ENCODE assay signal across 16 cellular contexts in genomic region chr11:29734287-29734686, GRCh38.
A peak's percentile ranks its signal among the peaks of the same experiment; 100 is the strongest.
DNase-seq lines count a peak whose midpoint lies in the region; ATAC-seq and TF ChIP-seq lines count a peak whose summit lies in the region.
"Had no signal": no experiment of that assay in that cellular context is flagged by ENCODE, and none has a peak within 500 bp of the region (broad histone marks: within the 10 kb centered on the region; RNA-seq: fewer than 3 reads in every experiment).

No MANE protein-coding gene starts in this region.

- H3K36me3 ChIP-seq in RWPE2 (ENCODE audit: low read depth) = no peaks in the 10 kb centered on the region
- no peaks in the 10 kb centered on the region for H3K36me3 ChIP-seq in upper lobe of left lung

- H3K27me3 ChIP-seq in RWPE2 (ENCODE audit: insufficient read depth, poor library complexity, severe bottlenecking) (no peaks in the 10 kb centered on the region), upper lobe of left lung (no peaks in the 10 kb centered on the region)

- peak; percentile 86 for ATAC-seq in RWPE2 (ENCODE audit: low read depth)
- ATAC-seq in omental fat pad (ENCODE audit: low FRiP score) = peak; percentile 78
- no peak for ATAC-seq in upper lobe of left lung (ENCODE audit: low FRiP score in 2 of 2)

- TF ChIP-seq CTCF in RWPE2 (IDR thresholded peaks at IDR 0.05; ENCODE audit: poor library complexity, severe bottlenecking) (no peak), epithelial cell of esophagus (IDR thresholded peaks at IDR 0.05; ENCODE audit: insufficient read depth, low read depth, low read length, missing control alignments) (no peak), omental fat pad (IDR thresholded peaks at IDR 0.05) (no peak), upper lobe of left lung (IDR thresholded peaks at IDR 0.05) (no peak)

- H3K4me1 ChIP-seq in RWPE2 (ENCODE audit: insufficient read depth, poor library complexity, severe bottlenecking) = no peaks in the 10 kb centered on the region
- H3K4me1 ChIP-seq in upper lobe of left lung = no peaks in the 10 kb centered on the region
- H3K4me1 ChIP-seq: Caco-2 had no signal

- no peak for TF ChIP-seq EP300 in upper lobe of left lung (IDR thresholded peaks at IDR 0.05)

- DNase-seq in HS-5 (ENCODE audit: low read depth) = peak; percentile 42
- DNase-seq in RWPE2 (ENCODE audit: low spot score) = no peak
- peak; percentile 68 for DNase-seq in epithelial cell of esophagus (ENCODE audit: low read depth)
- no peak for DNase-seq in omental fat pad (ENCODE audit: low spot score)
- no peak for DNase-seq in NCI-H345 treated with DMSO at 0.1 percent for 48 hours (lab: John Stamatoyannopoulos, UW; ENCODE audit: unreplicated experiment)
- DNase-seq in NCI-H2171 treated with DMSO at 0.1 percent for 48 hours (lab: John Stamatoyannopoulos, UW) = no peak
- DNase-seq in NCI-H146 treated with DMSO at 0.1 percent for 48 hours (lab: John Stamatoyannopoulos, UW; ENCODE audit: unreplicated experiment) = no peak
- no peak for DNase-seq in upper lobe of left lung
- DNase-seq: C1 segment of cervical spinal cord; Caco-2; CD4-positive, CD25-positive, alpha-beta regulatory T cell; CD8-positive, alpha-beta memory T cell; DMS153; DMS79; GDM1; H9 had no signal

- H3K27ac ChIP-seq in RWPE2 (ENCODE audit: poor library complexity, severe bottlenecking) (no peak overlapping the region), upper lobe of left lung (no peak overlapping the region)

- H3K9me3 ChIP-seq in RWPE2 (ENCODE audit: severe bottlenecking) = no peaks in the 10 kb centered on the region
- no peaks in the 10 kb centered on the region for H3K9me3 ChIP-seq in upper lobe of left lung
- H3K9me3 ChIP-seq: Caco-2 had no signal

- 74 to 75% methylated on average over 1 of the region's 1 CpG for WGBS in upper lobe of left lung, 2 donors

- no peak overlapping the region for H3K4me3 ChIP-seq in RWPE2 (ENCODE audit: severe bottlenecking)
- no peak overlapping the region for H3K4me3 ChIP-seq in epithelial cell of esophagus (ENCODE audit: low read length)
- H3K4me3 ChIP-seq in upper lobe of left lung = no peak overlapping the region

- TF ChIP-seq POLR2A in upper lobe of left lung (IDR thresholded peaks at IDR 0.05) = no peak

Comparison
In these comparisons a context has a peak if more than half of its experiments do, and no peak if none do; other contexts are left out.
1. DNase-seq: peak in HS-5 (single experiment) and epithelial cell of esophagus (single experiment); none in RWPE2 (single experiment), omental fat pad (single experiment), NCI-H345 treated with DMSO at 0.1 percent for 48 hours (single experiment), NCI-H2171 treated with DMSO at 0.1 percent for 48 hours (single experiment), NCI-H146 treated with DMSO at 0.1 percent for 48 hours (single experiment) and upper lobe of left lung (0 of 2).
2. ATAC-seq: peak in RWPE2 (single experiment) and omental fat pad (single experiment); none in upper lobe of left lung (0 of 2).